9 cellular contexts compared by ENCODE assay signal in the genomic region with DNA sequence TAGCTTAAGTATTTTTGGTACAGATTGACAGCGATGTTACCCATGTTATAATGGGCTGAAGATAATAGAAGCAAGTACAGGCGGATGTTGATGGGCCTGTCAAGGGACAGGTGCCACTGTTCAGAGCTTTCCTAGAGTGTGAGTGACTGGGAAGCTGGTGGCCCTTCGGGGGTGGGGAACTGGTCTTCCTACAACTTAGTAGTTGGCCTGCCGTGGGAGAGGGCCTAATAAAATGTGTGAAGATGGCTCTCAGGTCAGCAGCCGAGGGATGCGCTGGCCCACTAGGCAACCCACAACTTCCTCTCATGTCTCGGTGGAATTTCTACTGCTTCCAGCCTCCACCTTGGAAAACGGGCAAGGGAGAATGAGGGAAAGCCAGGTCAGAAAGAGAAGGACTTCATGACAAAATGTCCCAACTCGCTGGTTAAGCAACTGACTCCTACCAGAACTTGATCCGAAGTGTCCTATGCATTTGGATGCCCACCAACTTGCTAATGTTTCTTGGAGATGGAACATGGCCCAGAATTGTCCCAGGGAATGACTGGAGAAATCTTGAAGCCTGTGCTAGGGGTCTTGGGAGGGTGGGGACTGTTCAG. TPM values are rescaled to one million over a fixed set of nuclear protein-coding genes. Genes with fewer than 3 reads are reported as not detected.
A peak's percentile ranks its signal among the peaks of the same experiment; 100 is the strongest.
DNase-seq lines count a peak whose midpoint lies in the region; ATAC-seq and TF ChIP-seq lines count a peak whose summit lies in the region.
"Had no signal": no experiment of that assay in that cellular context is flagged by ENCODE, and none has a peak within 500 bp of the region (broad histone marks: within the 10 kb centered on the region; RNA-seq: fewer than 3 reads in every experiment).

No MANE protein-coding gene starts in this region.

- H3K27ac Mint-ChIP-seq in activated T-cell treated with anti-CD3 and anti-CD28 coated beads, Interleukin-2, amount 50 U/mL, for 72 hours, result peak overlapping the region; percentile 82
- H3K27ac Mint-ChIP-seq in activated naive CD8-positive, alpha-beta T cell, result peak overlapping the region; percentile 35

- H3K27me3 ChIP-seq in right lobe of liver (no peaks in the 10 kb centered on the region), tibial nerve (no peaks in the 10 kb centered on the region)

- peaks cover 27% of the 10 kb centered on the region for H3K4me1 Mint-ChIP-seq in activated T-cell treated with anti-CD3 and anti-CD28 coated beads, Interleukin-2, amount 50 U/mL, for 72 hours (ENCODE audit: low read depth)
- H3K4me1 Mint-ChIP-seq in activated naive CD8-positive, alpha-beta T cell (ENCODE audit: low read depth), result peaks cover 26% of the 10 kb centered on the region

- TF ChIP-seq EP300 in tibial nerve (IDR thresholded peaks at IDR 0.05), result no peak

- peaks cover 0 to 25% (median 5%) of the 10 kb centered on the region in 4 donors for H3K36me3 ChIP-seq in right lobe of liver
- peaks cover 0 to 33% (median 0%) of the 10 kb centered on the region in 3 donors for H3K36me3 ChIP-seq in tibial nerve

- no peaks in the 10 kb centered on the region for H3K9me3 ChIP-seq in right lobe of liver
- no peaks in the 10 kb centered on the region for H3K9me3 ChIP-seq in tibial nerve

- no peaks in the 10 kb centered on the region for H3K27me3 Mint-ChIP-seq in activated T-cell treated with anti-CD3 and anti-CD28 coated beads, Interleukin-2, amount 50 U/mL, for 72 hours (ENCODE audit: low read depth)
- H3K27me3 Mint-ChIP-seq in activated naive CD8-positive, alpha-beta T cell, result no peaks in the 10 kb centered on the region

- TF ChIP-seq POLR2A in right lobe of liver (IDR thresholded peaks at IDR 0.05), result no peak
- no peak for TF ChIP-seq POLR2A in tibial nerve (IDR thresholded peaks at IDR 0.05)

- 81% methylated on average over 4 of the region's 10 CpGs for WGBS in right lobe of liver (ENCODE audit: insufficient coverage, low coverage, low lambda C conversion rate, missing lambda C conversion rate)
- WGBS in tibial nerve, 2 donors, result 87 to 89% methylated on average over 10 of the region's 10 CpGs

- peak overlapping the region in 1 of 3 donors; percentile 96 for H3K27ac ChIP-seq in right lobe of liver
- H3K27ac ChIP-seq in tibial nerve, result peak overlapping the region in 3 of 4 donors; percentile 95 to 97 (median 96)

- DNase-seq in activated T-cell treated with anti-CD3 and anti-CD28 coated beads, Interleukin-2, amount 50 U/mL, for 72 hours, result no peak
- no peak for DNase-seq in activated T-cell treated with anti-CD3 and anti-CD28 coated beads, Interleukin-2, amount 50 U/mL, for 48 hours
- DNase-seq in right lobe of liver (peak in 1 of 3 donors; percentile 17), tibial nerve (ENCODE audit: low spot score in 2 of 2) (no peak), NCI-H2196 treated with DMSO at 0.1 percent for 48 hours (lab: John Stamatoyannopoulos, UW; ENCODE audit: unreplicated experiment) (no peak), cerebellum (ENCODE audit: low spot score) (no peak)
- DNase-seq: T1000 had no signal

- H3K4me1 ChIP-seq in right lobe of liver, result peaks cover 0 to 11% (median 0%) of the 10 kb centered on the region in 4 donors
- H3K4me1 ChIP-seq in tibial nerve, result peaks cover 0 to 24% (median 10%) of the 10 kb centered on the region in 4 donors

- peak overlapping the region; percentile 83 to 87 for H3K4me3 Mint-ChIP-seq in activated T-cell treated with anti-CD3 and anti-CD28 coated beads, Interleukin-2, amount 50 U/mL, for 72 hours
- peak overlapping the region; percentile 88 for H3K4me3 Mint-ChIP-seq in activated naive CD8-positive, alpha-beta T cell

- no peak for TF ChIP-seq CTCF in right lobe of liver (IDR thresholded peaks at IDR 0.05)
- TF ChIP-seq CTCF in tibial nerve (IDR thresholded peaks at IDR 0.05), result no peak

- H3K9me3 Mint-ChIP-seq in activated T-cell treated with anti-CD3 and anti-CD28 coated beads, Interleukin-2, amount 50 U/mL, for 72 hours, result no peaks in the 10 kb centered on the region
- H3K9me3 Mint-ChIP-seq in activated naive CD8-positive, alpha-beta T cell (ENCODE audit: low read depth), result no peaks in the 10 kb centered on the region

- intact Hi-C loops in right lobe of liver (cut with DNase I), result no loop called here

- H3K4me3 ChIP-seq in right lobe of liver (peak overlapping the region in 2 of 3 donors; percentile 90 to 99), tibial nerve (peak overlapping the region in 3 of 4 donors; percentile 85 to 97 (median 87))

- ATAC-seq in activated T-cell treated with anti-CD3 and anti-CD28 coated beads, Interleukin-2, amount 50 U/mL, for 72 hours (replicated peaks in 1 of 2), result no peak
- ATAC-seq in right lobe of liver (no peak), HG02885 (IDR thresholded peaks at IDR 0.05; ENCODE audit: poor library complexity, unreplicated experiment) (no peak)

- H3K36me3 Mint-ChIP-seq in activated T-cell treated with anti-CD3 and anti-CD28 coated beads, Interleukin-2, amount 50 U/mL, for 72 hours (ENCODE audit: insufficient read depth in 2 of 2), result peaks cover 1 to 13% of the 10 kb centered on the region in 2 donors
- no peaks in the 10 kb centered on the region for H3K36me3 Mint-ChIP-seq in activated naive CD8-positive, alpha-beta T cell

RNA-seq across cellular contexts. Expression of a gene that starts 1.4 kb away (rescaled TPM):
- 10 to 100 TPM; 14.1 to 21.7 TPM for total RNA-seq in activated T-cell treated with anti-CD3 and anti-CD28 coated beads, Interleukin-2, amount 50 U/mL, for 72 hours
- total RNA-seq in right lobe of liver, result 10 to 100 TPM in 3 of 6 experiments, 1 to 10 TPM in 3; 6.6 to 16.3 (median 10.3) TPM
- 10 to 100 TPM; 19.5 to 67.5 (median 26.0) TPM for total RNA-seq in tibial nerve
- total RNA-seq in cerebellum, result 27.4 TPM
